Comparison of ENCODE assay signal across 8 cellular contexts in genomic region chr7:55570939-55571338, GRCh38. TPM values are rescaled to one million over a fixed set of nuclear protein-coding genes. Genes with fewer than 3 reads are reported as not detected.
A peak's percentile ranks its signal among the peaks of the same experiment; 100 is the strongest.
DNase-seq lines count a peak whose midpoint lies in the region; ATAC-seq and TF ChIP-seq lines count a peak whose summit lies in the region.

No MANE protein-coding gene starts in this region.

- ATAC-seq in HG03442 (IDR thresholded peaks at IDR 0.05; ENCODE audit: unreplicated experiment) (no peak), HG03097 (IDR thresholded peaks at IDR 0.05; ENCODE audit: low FRiP score, unreplicated experiment) (no peak), HG03095 (IDR thresholded peaks at IDR 0.05; ENCODE audit: unreplicated experiment) (no peak)

- H2AFZ ChIP-seq in OCI-LY7 (ENCODE audit: low read length) (peak overlapping the region; percentile 64; the same call in 1 of the 2 replicates), neural cell (ENCODE audit: low read depth, low read length) (no peak overlapping the region)

- DNase-seq in GM04503 (ENCODE audit: low read depth) = peak; percentile 64
- no peak for DNase-seq in OCI-LY7 (ENCODE audit: low spot score)
- DNase-seq in effector memory CD4-positive, alpha-beta T cell = no peak
- no peak for DNase-seq in NCI-H510A treated with DMSO at 0.1 percent for 48 hours (lab: John Stamatoyannopoulos, UW)

- no peak for TF ChIP-seq CTCF in OCI-LY7 (conservative IDR thresholded peaks at IDR 0.05; ENCODE audit: low read length)
- no peak for TF ChIP-seq CTCF in neural cell (IDR thresholded peaks at IDR 0.05; ENCODE audit: poor library complexity, severe bottlenecking)

- peak overlapping the region; percentile 60 for H3K27ac ChIP-seq in OCI-LY7 (ENCODE audit: low read depth, low read length, poor library complexity, severe bottlenecking)
- H3K27ac ChIP-seq in effector memory CD4-positive, alpha-beta T cell (ENCODE audit: insufficient read depth, low read length, poor library complexity, severe bottlenecking) = peak overlapping the region; percentile 84
- H3K27ac ChIP-seq in neural cell (ENCODE audit: low read length) = no peak overlapping the region

- peak overlapping the region; percentile 70 for H3K9ac ChIP-seq in neural cell (ENCODE audit: low read length)

- TF ChIP-seq EP300 in neural cell (conservative IDR thresholded peaks at IDR 0.05; ENCODE audit: poor library complexity, severe bottlenecking) = no peak

- no peak for TF ChIP-seq RAD21 in neural cell (conservative IDR thresholded peaks at IDR 0.05)

- H4K20me1 ChIP-seq in OCI-LY7 (ENCODE audit: insufficient read depth, low read length) = peaks cover 31% of the 10 kb centered on the region
- no peaks in the 10 kb centered on the region for H4K20me1 ChIP-seq in neural cell (ENCODE audit: insufficient read depth)

- CTCF ChIA-PET in OCI-LY7 (lab: Charles Lee; ENCODE audit: unreplicated experiment) = no interaction called here

- H3K27me3 ChIP-seq in effector memory CD4-positive, alpha-beta T cell (replicated peaks; ENCODE audit: control insufficient read depth, insufficient read depth, low read length, poor library complexity, severe bottlenecking) = no peaks in the 10 kb centered on the region
- H3K27me3 ChIP-seq in neural cell (ENCODE audit: insufficient read depth, low read depth, low read length) = no peaks in the 10 kb centered on the region

- no peaks in the 10 kb centered on the region for H3K9me3 ChIP-seq in OCI-LY7 (ENCODE audit: low read length)
- H3K9me3 ChIP-seq in effector memory CD4-positive, alpha-beta T cell (ENCODE audit: control insufficient read depth, low read length) = no peaks in the 10 kb centered on the region
- H3K9me3 ChIP-seq in neural cell (ENCODE audit: low read length) = no peaks in the 10 kb centered on the region

- H3F3A ChIP-seq in neural cell (ENCODE audit: insufficient read depth, low read length, poor library complexity, severe bottlenecking) = no peaks in the 10 kb centered on the region

- POLR2A ChIA-PET in OCI-LY7 (lab: Charles Lee) = interaction anchor here (0.6 to 1.9 kb wide), 3 partner anchors 9 to 55 kb away, joined by 3 to 4 read pairs (median 4); no protein-coding TSS in a partner anchor

- intact Hi-C loops in OCI-LY7 (cut with micrococcal nuclease; ENCODE audit: unreplicated experiment) = loop anchor here (1.0 to 10.0 kb wide), 6 partner anchors 14 to 480 kb away; partner anchors contain the start of genes CCT6A and PSPH

- H3K4me2 ChIP-seq in OCI-LY7 (ENCODE audit: low read length) (peak overlapping the region; percentile 89), neural cell (ENCODE audit: low read length) (peak overlapping the region; percentile 84)

- no TSS peak for BruUV-seq in OCI-LY7 (replicated peaks; lab: Mats Ljungman, UMichigan)

- no peaks in the 10 kb centered on the region for H3K9me2 ChIP-seq in OCI-LY7 (ENCODE audit: insufficient read depth, low read length)
- no peaks in the 10 kb centered on the region for H3K9me2 ChIP-seq in neural cell (ENCODE audit: insufficient read depth, low read length)

- H3K4me1 ChIP-seq in OCI-LY7 (ENCODE audit: insufficient read depth, low read length, poor library complexity, severe bottlenecking) = peaks cover 64% of the 10 kb centered on the region
- peaks cover 49% of the 10 kb centered on the region for H3K4me1 ChIP-seq in effector memory CD4-positive, alpha-beta T cell (ENCODE audit: control insufficient read depth, insufficient read depth, low read length, poor library complexity, severe bottlenecking)

- peak overlapping the region; percentile 95 for H3K4me3 ChIP-seq in OCI-LY7 (ENCODE audit: low read depth, low read length, poor library complexity, severe bottlenecking)
- H3K4me3 ChIP-seq in effector memory CD4-positive, alpha-beta T cell (ENCODE audit: insufficient read depth, low read depth, low read length, poor library complexity, severe bottlenecking) = peak overlapping the region; percentile 97
- peak overlapping the region; percentile 95 for H3K4me3 ChIP-seq in neural cell (ENCODE audit: low read length)

- H3K79me2 ChIP-seq in OCI-LY7 (ENCODE audit: insufficient read depth, low read depth, low read length) (peaks cover 59% of the 10 kb centered on the region), neural cell (replicated peaks; ENCODE audit: insufficient read depth, low read length) (peaks cover 46% of the 10 kb centered on the region)

- H3K36me3 ChIP-seq in OCI-LY7 (ENCODE audit: insufficient read depth, low read length) (peaks cover 22% of the 10 kb centered on the region), neural cell (ENCODE audit: insufficient read depth, low read length) (no peaks in the 10 kb centered on the region)
- no peaks in the 10 kb centered on the region for H3K36me3 ChIP-seq in effector memory CD4-positive, alpha-beta T cell (ENCODE audit: control insufficient read depth, insufficient read depth, low read length)

TF ChIP-seq in neural cell, 6 proteins besides CTCF, POLR2A, EP300 and RAD21:
- no peak for TF ChIP-seq SMC3 (conservative IDR thresholded peaks at IDR 0.05; ENCODE audit: poor library complexity)
- no peak for TF ChIP-seq POLR2AphosphoS5 (IDR thresholded peaks at IDR 0.05)
- no peak for TF ChIP-seq MXI1 (conservative IDR thresholded peaks at IDR 0.05; ENCODE audit: poor library complexity, severe bottlenecking)
- TF ChIP-seq TAF1 (IDR thresholded peaks at IDR 0.05; ENCODE audit: low read depth) = no peak
- TF ChIP-seq REST (IDR thresholded peaks at IDR 0.05; ENCODE audit: borderline replicate concordance) = no peak
- TF ChIP-seq EZH2 (IDR thresholded peaks at IDR 0.05; ENCODE audit: borderline replicate concordance, insufficient read depth, low read length, poor library complexity, severe bottlenecking) = no peak

RNA-seq across cellular contexts. Expression of gene VOPP1, which starts 1.4 kb away (rescaled TPM):
- 66.9 and 68.8 TPM in 2 replicates for total RNA-seq in OCI-LY7 (2014; rRNA removed; shearing (Covaris generic))
- total RNA-seq in OCI-LY7 (2022) = 72.1 and 73.9 TPM in 2 replicates
- 85.8 and 110 TPM in 2 replicates for polyA plus RNA-seq in neural cell
- polyA minus RNA-seq in neural cell = 85.5 and 87.2 TPM in 2 replicates
